Comparison of ENCODE assay signal across 17 cellular contexts in the genomic region with DNA sequence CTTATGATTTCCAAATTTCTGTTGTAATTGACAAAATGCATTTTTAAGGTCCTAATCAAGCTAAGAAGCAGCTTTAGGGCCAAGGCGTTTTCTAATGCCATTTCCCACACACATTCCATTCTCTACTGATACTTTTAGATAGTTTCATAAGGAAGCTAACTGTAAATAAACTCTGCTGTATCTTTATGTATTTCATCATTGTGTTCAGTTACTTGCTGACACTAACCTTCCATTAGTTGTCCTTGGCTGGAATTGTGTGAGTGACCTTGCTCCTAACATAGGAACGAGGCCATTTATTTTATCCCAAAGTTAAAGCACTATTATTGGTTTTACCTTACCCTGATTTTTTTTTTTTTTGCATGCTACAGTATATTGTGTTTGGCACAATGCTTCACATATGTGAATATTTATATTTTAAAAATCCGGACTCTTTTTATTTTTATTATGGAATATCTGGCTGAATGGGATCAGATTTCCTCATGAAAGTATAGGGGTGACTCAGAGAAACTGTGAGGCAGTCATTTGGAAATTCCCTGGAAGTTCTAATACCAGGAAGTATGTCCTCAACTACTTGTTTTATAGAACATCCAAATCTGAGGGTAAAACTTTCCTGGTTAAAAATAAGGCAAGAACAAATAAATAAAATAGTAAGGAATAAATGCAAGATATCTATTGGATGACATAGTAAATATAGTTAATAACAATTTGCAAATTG.
A peak's percentile ranks its signal among the peaks of the same experiment; 100 is the strongest.
DNase-seq lines count a peak whose midpoint lies in the region; ATAC-seq and TF ChIP-seq lines count a peak whose summit lies in the region.
"Had no signal": no experiment of that assay in that cellular context is flagged by ENCODE, and none has a peak within 500 bp of the region (broad histone marks: within the 10 kb centered on the region; RNA-seq: fewer than 3 reads in every experiment).

No MANE protein-coding gene starts in this region.

- CTCF ChIA-PET in AG04450 (lab: Charles Lee): interaction anchor here (1.3 kb wide), 1 partner anchor 163 kb away, joined by 3 read pairs; no protein-coding TSS in a partner anchor

- H3K27ac ChIP-seq in AG04450 (ENCODE audit: low read depth, low read length): no peak overlapping the region
- H3K27ac ChIP-seq: coronary artery, thoracic aorta had no signal

- POLR2A ChIA-PET in AG04450 (lab: Yijun Ruan, JAX): no interaction called here

- H3K4me3 ChIP-seq in AG04450 (ENCODE audit: low read depth, low read length) (no peak overlapping the region), MG63 (no peak overlapping the region), kidney epithelial cell (ENCODE audit: low read depth, low read length) (no peak overlapping the region)
- H3K4me3 ChIP-seq: coronary artery, thoracic aorta had no signal

- no peaks in the 10 kb centered on the region for H3K9me3 ChIP-seq in AG04450 (ENCODE audit: control insufficient read depth, insufficient read depth, low read length)
- peaks cover 2% of the 10 kb centered on the region; the same call in 1 of the 2 replicates for H3K9me3 ChIP-seq in MG63
- H3K9me3 ChIP-seq: thoracic aorta had no signal

- ATAC-seq in HG03521 (IDR thresholded peaks at IDR 0.05; ENCODE audit: unreplicated experiment): no peak

- TF ChIP-seq CTCF in AG04450 (IDR thresholded peaks at IDR 0.05; ENCODE audit: low read depth, low read length) (no peak), kidney epithelial cell (IDR thresholded peaks at IDR 0.05; ENCODE audit: insufficient read depth, low read length, poor library complexity, severe bottlenecking) (no peak)

- H3K27me3 ChIP-seq in AG04450 (ENCODE audit: control insufficient read depth, insufficient read depth, low read length): peaks cover 9% of the 10 kb centered on the region
- H3K27me3 ChIP-seq in MG63: no peaks in the 10 kb centered on the region
- no peaks in the 10 kb centered on the region for H3K27me3 ChIP-seq in kidney epithelial cell (ENCODE audit: control insufficient read depth, insufficient read depth, low read length)

- no peaks in the 10 kb centered on the region for H3K36me3 ChIP-seq in MG63
- H3K36me3 ChIP-seq in kidney epithelial cell (ENCODE audit: control insufficient read depth, insufficient read depth, low read length): no peaks in the 10 kb centered on the region
- H3K36me3 ChIP-seq: thoracic aorta had no signal

- DNase-seq in AG04450 (ENCODE audit: low read depth, low spot score) (peak; percentile 7), MG63 (peak; percentile 18), dedifferentiated amniotic fluid mesenchymal stem cell (ENCODE audit: extremely low spot score) (peak; percentile 43), kidney epithelial cell (ENCODE audit: low read depth) (peak; percentile 32), DMS79 (lab: John Stamatoyannopoulos, UW) (no peak), H4 (ENCODE audit: low spot score) (no peak), COLO829 (ENCODE audit: low spot score) (no peak)
- DNase-seq: activated CD4-positive, alpha-beta T cell treated with anti-CD3 and anti-CD28 coated beads for 1 hour; activated T-cell treated with anti-CD3 and anti-CD28 coated beads for 4 hours; foreskin melanocyte; immature natural killer cell; NCI-H1105; OCI-M1; T-helper 1 cell had no signal

Comparison
In these comparisons a context has a peak if more than half of its experiments do, and no peak if none do; other contexts are left out.
1. DNase-seq: peak in AG04450 (single experiment), MG63 (single experiment), dedifferentiated amniotic fluid mesenchymal stem cell (single experiment) and kidney epithelial cell (single experiment); none in DMS79 (single experiment), H4 (single experiment) and COLO829 (single experiment).